Comparison of ENCODE assay signal across 8 cellular contexts in genomic region chr1:146376309-146376707, GRCh38.
DNase-seq lines count a peak whose midpoint lies in the region; ATAC-seq and TF ChIP-seq lines count a peak whose summit lies in the region.
"Not testable (repeated sequence)": the region's sequence is repeated elsewhere in the genome, so short reads cannot be mapped to it uniquely, and the experiment has no call there.

No MANE protein-coding gene starts in this region.

- not testable (repeated sequence) for H3K4me1 ChIP-seq in iPS DF 6.9 (ENCODE audit: control insufficient read depth, insufficient read depth, low read length); urinary bladder (ENCODE audit: insufficient read depth)

- H3K9me3 ChIP-seq in iPS DF 6.9 (ENCODE audit: control insufficient read depth, insufficient read depth, low read length), result not testable (repeated sequence)

- not testable (repeated sequence) for H3K9me3 Mint-ChIP-seq in brain

- not testable (repeated sequence) for H3K27ac ChIP-seq in iPS DF 6.9 (ENCODE audit: low read length)
- H3K27ac ChIP-seq in urinary bladder (ENCODE audit: low read depth), result peak overlapping the region; percentile 18

- not testable (repeated sequence) for H3K36me3 ChIP-seq in iPS DF 6.9 (ENCODE audit: control insufficient read depth, insufficient read depth, low read length); urinary bladder (ENCODE audit: insufficient read depth)

- peak overlapping the region; percentile 82 to 91 (median 86) for H3K4me3 Mint-ChIP-seq in brain

- intact Hi-C loops in sciatic nerve (cut with DNase I), result not testable (repeated sequence)

- H3K27ac Mint-ChIP-seq in brain, result peak overlapping the region; percentile 97 to 100 (median 99)

- not testable (repeated sequence) for H3K27me3 ChIP-seq in iPS DF 6.9 (ENCODE audit: control insufficient read depth, insufficient read depth, low read length)

- DNase-seq in NCI-H446 (lab: John Stamatoyannopoulos, UW) (peak; percentile 84), iPS DF 6.9 (ENCODE audit: low read depth, low spot score) (peak; percentile 13), sciatic nerve (ENCODE audit: low spot score) (peak; percentile 92)
- DNase-seq in activated CD4-positive, CD25-positive, alpha-beta regulatory T cell (lab: John Stamatoyannopoulos, UW), result peak; percentile 47 to 63 (median 51)

- H3K4me1 Mint-ChIP-seq in brain, result peaks cover 40% of the 10 kb centered on the region

- WGBS in iPS DF 6.9 (ENCODE audit: insufficient coverage, insufficient read length), result no CpG with 5 or more reads among the region's 27 CpGs
- WGBS in urinary bladder, result 0% methylated on average over 27 of the region's 27 CpGs

- H3K27me3 Mint-ChIP-seq in brain, result not testable (repeated sequence)

- peak; percentile 77 for ATAC-seq in GM18520 (IDR thresholded peaks at IDR 0.05; ENCODE audit: unreplicated experiment)
- ATAC-seq in HG03196 (IDR thresholded peaks at IDR 0.05; ENCODE audit: unreplicated experiment), result peak; percentile 78
- ATAC-seq in sciatic nerve, result peak; percentile 93

- not testable (repeated sequence) for TF ChIP-seq CTCF in brain (conservative IDR thresholded peaks at IDR 0.05)

- not testable (repeated sequence) for H3K4me3 ChIP-seq in iPS DF 6.9 (ENCODE audit: low read length); urinary bladder (ENCODE audit: low read depth, low read length)

- H3K36me3 Mint-ChIP-seq in brain, result not testable (repeated sequence)

Comparison
In these comparisons a context has a peak if more than half of its experiments do, and no peak if none do; other contexts are left out.
1. DNase-seq: peak in every context shown above with its lines; median percentile 92 in sciatic nerve; 84 in NCI-H446; 51 in activated CD4-positive, CD25-positive, alpha-beta regulatory T cell; 13 in iPS DF 6.9.